ENCODE assay signal across 16 cellular contexts in genomic region chr5:118208031-118208453, GRCh38.
DNase-seq lines count a peak whose midpoint lies in the region; ATAC-seq, FAIRE-seq and TF ChIP-seq lines count a peak whose summit lies in the region.
"Had no signal": no experiment of that assay in that cellular context is flagged by ENCODE, and none has a peak within 500 bp of the region (broad histone marks: within the 10 kb centered on the region; RNA-seq: fewer than 3 reads in every experiment).

No MANE protein-coding gene starts in this region.

- TF ChIP-seq CTCF in right lobe of liver (IDR thresholded peaks at IDR 0.05) (no peak), HepG2 (CRISPR knock-in tag; IDR thresholded peaks at IDR 0.05) (no peak), testis (IDR thresholded peaks at IDR 0.05) (no peak)

- no peaks in the 10 kb centered on the region for H3K4me1 ChIP-seq in right lobe of liver
- H3K4me1 ChIP-seq in HepG2 (ENCODE audit: insufficient read depth, low read length) = no peaks in the 10 kb centered on the region
- no peaks in the 10 kb centered on the region for H3K4me1 ChIP-seq in testis

- H3K79me2 ChIP-seq in HepG2 (ENCODE audit: insufficient read depth, low read length) = no peaks in the 10 kb centered on the region

- no peak for TF ChIP-seq EP300 in HepG2 (IDR thresholded peaks at IDR 0.05; ENCODE audit: low read depth in 2 of 2, low read length in 2 of 2)
- TF ChIP-seq EP300 in HepG2 (CRISPR knock-in tag; IDR thresholded peaks at IDR 0.05; ENCODE audit: borderline replicate concordance) = no peak

- no peak overlapping the region for H2AFZ ChIP-seq in HepG2 (ENCODE audit: low read length)

- FAIRE-seq in HepG2 (lab: Jason Lieb, UNC) = no peak
- FAIRE-seq: D721Med, GM12878, GM18507 had no signal

- ATAC-seq in right lobe of liver (no peak), HepG2 (no peak), HG03439 (IDR thresholded peaks at IDR 0.05; ENCODE audit: unreplicated experiment) (no peak)
- ATAC-seq: CD8-positive, alpha-beta T cell; GM12878 had no signal

- no peak overlapping the region for H3K9ac ChIP-seq in HepG2 (ENCODE audit: insufficient read depth, low read depth, low read length)

- WGBS in right lobe of liver (ENCODE audit: insufficient coverage, low coverage, low lambda C conversion rate, missing lambda C conversion rate) = 80% methylated on average over 1 of the region's 23 CpGs
- 32% methylated on average over 6 of the region's 23 CpGs for WGBS in HepG2 (ENCODE audit: low lambda C conversion rate)
- WGBS in testis, 2 donors = 67% methylated on average over 17 of the region's 23 CpGs; no CpG with 5 or more reads in 1 of the 2 donors

- no peak for TF ChIP-seq POLR2A in right lobe of liver (IDR thresholded peaks at IDR 0.05)
- no peak for TF ChIP-seq POLR2A in HepG2 (IDR thresholded peaks at IDR 0.05; ENCODE audit: insufficient read depth in 1 of 2, low read depth in 2 of 2, low read length in 2 of 2)
- no peak for TF ChIP-seq POLR2A in testis (IDR thresholded peaks at IDR 0.05)

- H3K27ac ChIP-seq in right lobe of liver (no peak overlapping the region), HepG2 (ENCODE audit: extremely low read length, insufficient read depth, low read length) (no peak overlapping the region), testis (no peak overlapping the region)
- H3K27ac ChIP-seq: 22Rv1 had no signal

- POLR2A ChIA-PET in HepG2 (lab: Yijun Ruan, JAX) = no interaction called here

- no TSS peak for BruUV-seq in HepG2 (replicated peaks; lab: Mats Ljungman, UMichigan)

- peak; percentile 30 for DNase-seq in DMS53 (lab: John Stamatoyannopoulos, UW)
- no peak for DNase-seq in DMS53 treated with DMSO at 0.1 percent for 48 hours (lab: John Stamatoyannopoulos, UW; ENCODE audit: unreplicated experiment)
- peak in 2 of 3 donors; percentile 44 to 49 for DNase-seq in right lobe of liver
- DNase-seq in HepG2 (ENCODE audit: low spot score) = no peak
- DNase-seq in testis = peak; percentile 14
- DNase-seq in HuH-7.5 (ENCODE audit: low spot score) = no peak
- DNase-seq: CD8-positive, alpha-beta T cell; COR-L47; DMS153; HCEC 1CT; HFFc6 had no signal

- H3K9me3 ChIP-seq in right lobe of liver (no peaks in the 10 kb centered on the region), HepG2 (ENCODE audit: low read length) (peaks cover 20% of the 10 kb centered on the region), testis (no peaks in the 10 kb centered on the region)

- H3K4me3 ChIP-seq in right lobe of liver = no peak overlapping the region
- H3K4me3 ChIP-seq in HepG2 (replicated peaks in 1 of 3; ENCODE audit: insufficient read depth in 1 of 3, low read depth in 2 of 3, low read length in 3 of 3) = no peak overlapping the region
- H3K4me3 ChIP-seq in testis = peak overlapping the region; percentile 38
- H3K4me3 ChIP-seq: GM12878 had no signal

- TF ChIP-seq RAD21 in HepG2 (CRISPR knock-in tag; IDR thresholded peaks at IDR 0.05) = no peak

- CTCF ChIA-PET in HepG2 (lab: Yijun Ruan, JAX; ENCODE audit: low intra/inter-chr PET ratio, low total read pairs) = no interaction called here

- no peaks in the 10 kb centered on the region for H3K27me3 ChIP-seq in right lobe of liver
- H3K27me3 ChIP-seq in HepG2 (ENCODE audit: control insufficient read depth in 1 of 2, insufficient read depth in 2 of 2, low read length in 2 of 2) = no peaks in the 10 kb centered on the region
- no peaks in the 10 kb centered on the region for H3K27me3 ChIP-seq in testis

- H4K20me1 ChIP-seq in HepG2 (ENCODE audit: insufficient read depth, low read length) = no peaks in the 10 kb centered on the region

- intact Hi-C loops in right lobe of liver (cut with DNase I) (no loop called here), HepG2 (cut with micrococcal nuclease; ENCODE audit: unreplicated experiment) (no loop called here), testis (cut with DNase I; ENCODE audit: low total_unique reads) (no loop called here)

- H3K4me2 ChIP-seq in HepG2 (ENCODE audit: low read depth, low read length) = no peak overlapping the region

- no peaks in the 10 kb centered on the region for H3K36me3 ChIP-seq in right lobe of liver
- no peaks in the 10 kb centered on the region for H3K36me3 ChIP-seq in HepG2 (replicated peaks in 1 of 2; ENCODE audit: control insufficient read depth in 1 of 2, insufficient read depth in 2 of 2, low read length in 2 of 2)
- no peaks in the 10 kb centered on the region for H3K36me3 ChIP-seq in testis (ENCODE audit: low read depth, missing control alignments)

- in situ Hi-C loops in HepG2 (cut with HindIII; ENCODE audit: extremely low pct_ligation_motif_present, low pct_unique_long_range_greater_than_20kb) = no loop called here

TF ChIP-seq in HepG2, 621 proteins besides CTCF, POLR2A, EP300 and RAD21:
- no peak for TF ChIP-seq ZNF234 (CRISPR knock-in tag; conservative IDR thresholded peaks at IDR 0.05)
- TF ChIP-seq ETV6 (CRISPR knock-in tag; conservative IDR thresholded peaks at IDR 0.05) = no peak
- TF ChIP-seq PRDM10 (CRISPR knock-in tag; IDR thresholded peaks at IDR 0.05; ENCODE audit: low read depth) = no peak
- TF ChIP-seq ZNF280D (CRISPR knock-in tag; IDR thresholded peaks at IDR 0.05) = no peak

Comparison
In these comparisons a context has a peak if more than half of its experiments do, and no peak if none do; other contexts are left out.
1. DNase-seq: peak in DMS53 (single experiment), right lobe of liver (2 of 3) and testis (single experiment); none in DMS53 treated with DMSO at 0.1 percent for 48 hours (single experiment), HepG2 (single experiment) and HuH-7.5 (single experiment).
2. H3K4me3 ChIP-seq: peak in testis (2 of 2); none in right lobe of liver (0 of 3) and HepG2 (0 of 3).